In the genomic region with DNA sequence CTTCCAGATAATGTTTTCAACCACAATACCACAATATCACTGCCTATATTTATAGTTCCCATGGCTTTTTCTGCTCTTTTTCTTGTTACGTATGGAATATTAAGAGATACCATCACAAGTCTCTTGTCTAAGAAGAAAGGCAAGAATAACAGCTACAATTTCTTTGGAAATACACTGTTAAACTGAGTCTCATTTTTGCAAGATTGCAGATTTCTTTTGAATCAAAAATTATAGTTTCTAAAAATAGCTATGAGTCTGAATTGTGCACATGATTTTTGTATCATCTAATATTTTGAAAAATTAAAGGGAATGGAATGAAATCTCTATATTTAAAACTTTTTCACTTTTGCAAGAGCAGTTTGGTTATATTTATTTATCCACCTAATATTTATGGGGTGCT, we compare ENCODE assay signal across 12 cellular contexts. TPM values are rescaled to one million over a fixed set of nuclear protein-coding genes. Genes with fewer than 3 reads are reported as not detected.
"Had no signal": no experiment of that assay in that cellular context is flagged by ENCODE, and none has a peak within 500 bp of the region (broad histone marks: within the 10 kb centered on the region; RNA-seq: fewer than 3 reads in every experiment).

No MANE protein-coding gene starts in this region.

- H3K9ac ChIP-seq: GM23248 had no signal

- H3K9me3 ChIP-seq: HAP-1 had no signal

- H3K4me1 ChIP-seq: HAP-1 had no signal

- H3K27ac ChIP-seq: GM23248, HL-60 had no signal

- H2AFZ ChIP-seq: GM23248 had no signal

- H3K4me3 ChIP-seq: GM23248, HAP-1 had no signal

- DNase-seq: GM23248, GOT3, H7, HFFc6, Kasumi-1, KG1 had no signal

- H3K36me3 ChIP-seq: HAP-1 had no signal

- ATAC-seq: HCT116 had no signal

RNA-seq across cellular contexts. Expression of a gene that starts 51.2 kb away (rescaled TPM):
- total RNA-seq: GM23248, H4, H7, HFFc6, HT1080 had no signal
- polyA plus RNA-seq: GM23248, IgD-negative memory B cell had no signal
